8 cellular contexts compared by ENCODE assay signal in the genomic region with DNA sequence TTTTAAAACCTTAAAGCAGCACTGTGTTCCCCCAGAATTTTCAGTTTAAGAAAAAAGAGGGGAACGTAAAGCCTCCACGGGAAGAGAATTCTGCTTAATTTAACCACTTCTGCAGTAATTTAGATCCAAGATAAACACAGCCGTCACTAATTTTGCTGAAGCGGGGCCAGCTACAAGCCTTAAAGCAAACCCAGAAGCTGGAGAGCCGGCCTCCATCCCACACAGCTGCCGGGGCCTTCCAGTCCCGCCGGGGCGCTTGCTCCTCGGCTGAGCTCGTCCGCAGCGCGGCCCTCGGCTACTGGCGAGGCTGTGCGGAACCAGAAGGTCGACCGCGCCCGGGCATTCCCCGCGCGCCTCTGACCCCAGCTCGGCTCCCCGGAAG. TPM values are rescaled to one million over a fixed set of nuclear protein-coding genes. Genes with fewer than 3 reads are reported as not detected.
A peak's percentile ranks its signal among the peaks of the same experiment; 100 is the strongest.
DNase-seq lines count a peak whose midpoint lies in the region; ATAC-seq, FAIRE-seq and TF ChIP-seq lines count a peak whose summit lies in the region.

No MANE protein-coding gene starts in this region.

- peaks cover 29% of the 10 kb centered on the region for H3K4me1 ChIP-seq in A549
- H3K4me1 ChIP-seq in HEK293 (ENCODE audit: control insufficient read depth, insufficient read depth, low read length), result peaks cover 12% of the 10 kb centered on the region
- H3K4me1 ChIP-seq in iPS DF 6.9 (ENCODE audit: control insufficient read depth, insufficient read depth, low read length), result peaks cover 4% of the 10 kb centered on the region

- H3K4me3 ChIP-seq in A549 (peak overlapping the region; percentile 99), HEK293 (ENCODE audit: low read depth, low read length) (peak overlapping the region; percentile 99), iPS DF 6.9 (ENCODE audit: low read length) (peak overlapping the region; percentile 100)

- peak overlapping the region; percentile 95 for H3K4me3 Mint-ChIP-seq in activated T-helper 17 cell treated with anti-CD3 and anti-CD28 coated beads, Interleukin-2, amount 50 U/mL, for 72 hours

- POLR2A ChIA-PET in A549 (lab: Yijun Ruan, JAX), result interaction anchor here (1.4 to 2.3 kb wide), 2 partner anchors 9 to 199 kb away, joined by 4 to 13 read pairs; no protein-coding TSS in a partner anchor
- POLR2A ChIA-PET in HEK293 (lab: Yijun Ruan, JAX), result interaction anchor here (0.8 to 2.6 kb wide), 3 partner anchors 199 to 202 kb away, joined by 3 to 23 read pairs (median 5); a partner anchor contains a TSS

- H3K4me2 ChIP-seq in A549, result peak overlapping the region; percentile 83

- no peaks in the 10 kb centered on the region for H3K27me3 Mint-ChIP-seq in activated T-helper 17 cell treated with anti-CD3 and anti-CD28 coated beads, Interleukin-2, amount 50 U/mL, for 72 hours

- in situ Hi-C loops in ACHN (cut with HindIII; ENCODE audit: low pct_ligation_motif_present, low pct_unique_long_range_greater_than_20kb, low sequenced_read_pairs), result no loop called here

- FAIRE-seq in A549 (lab: Jason Lieb, UNC), result no peak
- FAIRE-seq in GM12892 (lab: Jason Lieb, UNC), result no peak

- CTCF ChIA-PET in A549 (lab: Yijun Ruan, JAX) (interaction anchor here (1.2 to 2.9 kb wide), 3 partner anchors 9 to 458 kb away, joined by 3 to 11 read pairs (median 4); no protein-coding TSS in a partner anchor), HEK293 (lab: Yijun Ruan, JAX) (no interaction called here)

- H3K4me1 Mint-ChIP-seq in activated T-helper 17 cell treated with anti-CD3 and anti-CD28 coated beads, Interleukin-2, amount 50 U/mL, for 72 hours, result peaks cover 31% of the 10 kb centered on the region

- H3K9me3 ChIP-seq in A549, result no peaks in the 10 kb centered on the region
- no peaks in the 10 kb centered on the region for H3K9me3 ChIP-seq in HEK293 (ENCODE audit: control insufficient read depth, insufficient read depth, low read depth, low read length)
- H3K9me3 ChIP-seq in iPS DF 6.9 (ENCODE audit: control insufficient read depth, insufficient read depth, low read length), result no peaks in the 10 kb centered on the region

- peak overlapping the region; percentile 100 for H3K27ac ChIP-seq in A549
- H3K27ac ChIP-seq in HEK293 (ENCODE audit: extremely low read depth, low read depth, low read length), result peak overlapping the region; percentile 98
- H3K27ac ChIP-seq in iPS DF 6.9 (ENCODE audit: low read length), result no peak overlapping the region

- no peaks in the 10 kb centered on the region for H3K9me3 Mint-ChIP-seq in activated T-helper 17 cell treated with anti-CD3 and anti-CD28 coated beads, Interleukin-2, amount 50 U/mL, for 72 hours

- peak overlapping the region; percentile 92 for H3K27ac Mint-ChIP-seq in activated T-helper 17 cell treated with anti-CD3 and anti-CD28 coated beads, Interleukin-2, amount 50 U/mL, for 72 hours

- 5% methylated on average over 14 of the region's 26 CpGs for WGBS in A549 (ENCODE audit: missing lambda C conversion rate)
- WGBS in iPS DF 6.9 (ENCODE audit: insufficient coverage, insufficient read length), result no CpG with 5 or more reads among the region's 26 CpGs

- peaks cover 50% of the 10 kb centered on the region for H3K36me3 Mint-ChIP-seq in activated T-helper 17 cell treated with anti-CD3 and anti-CD28 coated beads, Interleukin-2, amount 50 U/mL, for 72 hours (ENCODE audit: low read depth)

- TF ChIP-seq EP300 in A549 (IDR thresholded peaks at IDR 0.05), result no peak

- no peaks in the 10 kb centered on the region for H3K27me3 ChIP-seq in iPS DF 6.9 (ENCODE audit: control insufficient read depth, insufficient read depth, low read length)

- peaks cover 0 to 18% of the 10 kb centered on the region in 2 experiments; a peak in 1 of 3 replicates for H3K36me3 ChIP-seq in HEK293 (ENCODE audit: control insufficient read depth in 2 of 2, insufficient read depth in 1 of 2, low read length in 2 of 2)
- H3K36me3 ChIP-seq in iPS DF 6.9 (ENCODE audit: control insufficient read depth, insufficient read depth, low read length), result no peaks in the 10 kb centered on the region; the same call in none of the 2 replicates

- peak in 1 of 2 experiments; percentile 3; a peak in 5 of 6 replicates for ATAC-seq in A549
- no peak for ATAC-seq in activated T-helper 17 cell treated with anti-CD3 and anti-CD28 coated beads, Interleukin-2, amount 50 U/mL, for 72 hours (replicated peaks)

- DNase-seq in A549 (ENCODE audit: low read depth in 1 of 2, low spot score in 1 of 2), result peak in 1 of 2 experiments; percentile 10
- DNase-seq in iPS DF 6.9 (ENCODE audit: low read depth, low spot score), result no peak
- DNase-seq in stimulated activated CD8-positive, alpha-beta memory T cell treated with anti-CD3 and anti-CD28 coated beads, Interleukin-7, amount 100 ng/mL, for 24 hours (ENCODE audit: low read depth), result peak; percentile 6
- no peak for DNase-seq in GM12892 (ENCODE audit: insufficient read length)
- DNase-seq in NCI-H2227 treated with DMSO at 0.1 percent for 48 hours (lab: John Stamatoyannopoulos, UW), result no peak
- no peak for DNase-seq in ACHN

- no peak for TF ChIP-seq RAD21 in A549 (conservative IDR thresholded peaks at IDR 0.05 in 1 of 2, IDR thresholded peaks at IDR 0.05 in 1 of 2)

- TF ChIP-seq POLR2A in A549 (IDR thresholded peaks at IDR 0.05; ENCODE audit: low read length), result no peak
- no peak; the same call in 1 of the 2 replicates for TF ChIP-seq POLR2A in GM12892 (IDR thresholded peaks at IDR 0.05; ENCODE audit: low read depth, low read length)

- TF ChIP-seq CTCF in A549 (IDR thresholded peaks at IDR 0.05) (no peak), HEK293 (tag by site-specific recombination; IDR thresholded peaks at IDR 0.05) (no peak)

TF ChIP-seq in A549, 52 proteins besides CTCF, POLR2A, EP300 and RAD21:
- TF ChIP-seq RARB (CRISPR knock-in tag; IDR thresholded peaks at IDR 0.05), result no peak
- 0 out of 2 replicates have a peak, but pooled peaks have one; percentile 3 for TF ChIP-seq PHF8 (IDR thresholded peaks at IDR 0.05; ENCODE audit: borderline replicate concordance, low read depth)

TF ChIP-seq in HEK293, 187 proteins besides CTCF, POLR2A, EP300 and RAD21:
- TF ChIP-seq, protein P1, sequence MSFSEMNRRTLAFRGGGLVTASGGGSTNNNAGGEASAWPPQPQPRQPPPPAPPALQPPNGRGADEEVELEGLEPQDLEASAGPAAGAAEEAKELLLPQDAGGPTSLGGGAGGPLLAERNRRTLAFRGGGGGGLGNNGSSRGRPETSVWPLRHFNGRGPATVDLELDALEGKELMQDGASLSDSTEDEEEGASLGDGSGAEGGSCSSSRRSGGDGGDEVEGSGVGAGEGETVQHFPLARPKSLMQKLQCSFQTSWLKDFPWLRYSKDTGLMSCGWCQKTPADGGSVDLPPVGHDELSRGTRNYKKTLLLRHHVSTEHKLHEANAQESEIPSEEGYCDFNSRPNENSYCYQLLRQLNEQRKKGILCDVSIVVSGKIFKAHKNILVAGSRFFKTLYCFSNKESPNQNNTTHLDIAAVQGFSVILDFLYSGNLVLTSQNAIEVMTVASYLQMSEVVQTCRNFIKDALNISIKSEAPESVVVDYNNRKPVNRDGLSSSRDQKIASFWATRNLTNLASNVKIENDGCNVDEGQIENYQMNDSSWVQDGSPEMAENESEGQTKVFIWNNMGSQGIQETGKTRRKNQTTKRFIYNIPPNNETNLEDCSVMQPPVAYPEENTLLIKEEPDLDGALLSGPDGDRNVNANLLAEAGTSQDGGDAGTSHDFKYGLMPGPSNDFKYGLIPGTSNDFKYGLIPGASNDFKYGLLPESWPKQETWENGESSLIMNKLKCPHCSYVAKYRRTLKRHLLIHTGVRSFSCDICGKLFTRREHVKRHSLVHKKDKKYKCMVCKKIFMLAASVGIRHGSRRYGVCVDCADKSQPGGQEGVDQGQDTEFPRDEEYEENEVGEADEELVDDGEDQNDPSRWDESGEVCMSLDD (tag by site-specific recombination; IDR thresholded peaks at IDR 0.05), result no peak
- TF ChIP-seq SCRT2 (tag by site-specific recombination; IDR thresholded peaks at IDR 0.05) (no peak), ZNF561 (tag by site-specific recombination; IDR thresholded peaks at IDR 0.05; ENCODE audit: borderline replicate concordance) (0 out of 2 replicates have a peak, but pooled peaks have one; percentile 40), ZBTB1 (tag by site-specific recombination; IDR thresholded peaks at IDR 0.05) (peak; percentile 53; the same call in 1 of the 2 replicates), ZNF600 (tag by site-specific recombination; IDR thresholded peaks at IDR 0.05) (peak; percentile 28; the same call in 1 of the 2 replicates), ZBTB20 (tag by site-specific recombination; IDR thresholded peaks at IDR 0.05) (peak; percentile 92)
- TF ChIP-seq, protein P2, sequence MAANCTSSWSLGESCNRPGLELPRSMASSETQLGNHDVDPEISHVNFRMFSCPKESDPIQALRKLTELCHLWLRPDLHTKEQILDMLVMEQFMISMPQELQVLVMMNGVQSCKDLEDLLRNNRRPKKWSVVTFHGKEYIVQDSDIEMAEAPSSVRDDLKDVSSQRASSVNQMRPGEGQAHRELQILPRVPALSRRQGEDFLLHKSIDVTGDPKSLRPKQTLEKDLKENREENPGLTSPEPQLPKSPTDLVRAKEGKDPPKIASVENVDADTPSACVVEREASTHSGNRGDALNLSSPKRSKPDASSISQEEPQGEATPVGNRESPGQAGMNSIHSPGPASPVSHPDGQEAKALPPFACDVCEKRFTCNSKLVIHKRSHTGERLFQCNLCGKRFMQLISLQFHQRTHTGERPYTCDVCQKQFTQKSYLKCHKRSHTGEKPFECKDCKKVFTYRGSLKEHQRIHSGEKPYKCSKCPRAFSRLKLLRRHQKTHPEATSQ (tag by site-specific recombination; IDR thresholded peaks at IDR 0.05), result 0 out of 2 replicates have a peak, but pooled peaks have one; percentile 47

RNA-seq across cellular contexts. Expression of a gene that starts 1.0 kb away (rescaled TPM):
- polyA plus RNA-seq in A549 (2011; rRNA removed), result 60.2 and 66.0 TPM in 2 replicates
- polyA plus RNA-seq in A549 (2012; cell fraction: cytosol; rRNA removed), result 23.3 and 26.1 TPM in 2 replicates
- polyA plus RNA-seq in A549 (2012; cell fraction: nucleus; rRNA removed), result 72.9 and 89.4 TPM in 2 replicates
- 27.8 to 35.9 TPM (median 32.1 TPM) in 3 replicates for polyA plus RNA-seq in A549 (2017; fragmentation: RNase III; extraction: RNeasy Plus Mini Kit Qiagen cat#74134 plus additional on column Dnase treatment)
- polyA minus RNA-seq in A549 (2011; rRNA and poly(A)+ RNA removed), result 56.5 and 92.3 TPM in 2 replicates
- total RNA-seq in activated T-helper 17 cell treated with anti-CD3 and anti-CD28 coated beads, Interleukin-2, amount 50 U/mL, for 72 hours, result 100 to 1,000 TPM; 180 to 207 TPM
- polyA plus RNA-seq in GM12892 (2012; ENCODE audit: missing spikeins), result 115 TPM
